20 cellular contexts compared by ENCODE assay signal in the genomic region with DNA sequence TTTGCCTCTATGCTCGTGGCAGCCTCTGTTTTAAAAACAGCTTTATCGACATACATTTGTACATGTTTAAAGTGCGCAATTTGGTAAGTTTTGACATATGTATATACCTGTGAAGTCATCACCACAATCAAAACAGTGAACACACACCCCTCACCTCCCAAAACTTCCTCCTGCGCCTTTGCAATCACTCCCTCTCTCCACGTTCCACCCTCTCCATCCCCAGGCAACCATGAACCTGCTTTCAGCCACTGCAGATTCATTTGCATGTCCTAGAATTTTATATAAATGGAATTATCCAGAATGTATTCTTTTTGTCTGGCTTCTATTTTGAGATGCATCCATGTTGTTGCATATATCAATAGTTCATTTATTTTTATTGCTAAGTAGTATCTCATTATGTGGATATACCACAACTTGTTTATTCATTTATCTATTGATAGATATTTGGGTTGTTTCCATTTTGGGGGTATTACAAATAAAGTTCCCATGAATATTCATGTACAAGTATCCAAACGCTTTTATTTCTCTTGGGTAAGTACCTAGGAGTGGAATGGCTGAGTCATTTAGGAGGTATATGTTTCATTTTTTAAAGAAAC. TPM values are rescaled to one million over a fixed set of nuclear protein-coding genes. Genes with fewer than 3 reads are reported as not detected.
"Had no signal": no experiment of that assay in that cellular context is flagged by ENCODE, and none has a peak within 500 bp of the region (broad histone marks: within the 10 kb centered on the region; RNA-seq: fewer than 3 reads in every experiment).

No MANE protein-coding gene starts in this region.

- H3K27ac ChIP-seq: HL-60, RWPE1 had no signal

- ATAC-seq: Panc1, PC-3 had no signal

- FAIRE-seq: HTR-8/SVneo had no signal

- DNase-seq: KBM-7; MV-4-11; NCI-H1048; NCI-H1105; NCI-H1694; NCI-H187 treated with DMSO at 0.1 percent for 48 hours; NCI-H2029 treated with DMSO at 0.1 percent for 48 hours; NCI-H2171 treated with DMSO at 0.1 percent for 48 hours; NCI-H345; NCI-H446 treated with DMSO at 0.1 percent for 48 hours; NCI-H510A treated with DMSO at 0.1 percent for 48 hours; NCI-H526; NK-92 treated with Interleukin-12 subunit alpha and Interleukin-12 subunit beta, amount 100 ng/mL, for 24 hours; PC-3; SHP77 had no signal

RNA-seq across cellular contexts. Expression of a gene that starts 15.5 kb away (rescaled TPM):
- total RNA-seq: LHCN-M2, PC-3 had no signal
